In the genomic region with DNA sequence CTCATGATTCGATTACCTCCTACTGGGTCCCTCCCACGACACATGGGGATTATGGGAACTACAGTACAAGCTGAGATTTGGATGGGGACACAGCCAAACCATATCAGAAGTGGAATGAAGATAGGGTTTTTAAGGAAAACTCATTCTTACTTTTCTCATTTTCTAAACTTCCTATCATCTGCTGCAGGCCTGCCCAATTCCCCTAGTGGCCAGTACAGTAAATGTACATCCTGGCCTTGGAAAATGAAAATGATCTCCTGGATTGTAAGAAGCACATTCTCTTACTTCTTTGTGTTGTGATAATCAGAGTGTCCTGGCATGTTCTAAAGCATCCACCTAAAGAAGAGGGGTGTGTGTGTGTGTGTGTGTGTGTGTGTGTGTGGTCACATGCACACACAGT, we compare ENCODE assay signal across 11 cellular contexts.
A peak's percentile ranks its signal among the peaks of the same experiment; 100 is the strongest.
DNase-seq lines count a peak whose midpoint lies in the region; ATAC-seq and TF ChIP-seq lines count a peak whose summit lies in the region.
"Had no signal": no experiment of that assay in that cellular context is flagged by ENCODE, and none has a peak within 500 bp of the region (broad histone marks: within the 10 kb centered on the region; RNA-seq: fewer than 3 reads in every experiment).

No MANE protein-coding gene starts in this region.

- no peaks in the 10 kb centered on the region for H3K36me3 ChIP-seq in Peyer's patch
- no peaks in the 10 kb centered on the region for H3K36me3 ChIP-seq in tibial nerve
- H3K36me3 ChIP-seq: thyroid gland had no signal

- H3K4me1 ChIP-seq in Peyer's patch (no peaks in the 10 kb centered on the region), tibial nerve (peaks cover 0 to 22% (median 0%) of the 10 kb centered on the region in 4 donors)
- H3K4me1 ChIP-seq: thyroid gland had no signal

- no peak for TF ChIP-seq EP300 in tibial nerve (IDR thresholded peaks at IDR 0.05)

- DNase-seq in DMS53 (lab: John Stamatoyannopoulos, UW), result peak; percentile 23
- DNase-seq in DMS53 treated with DMSO at 0.1 percent for 48 hours (lab: John Stamatoyannopoulos, UW; ENCODE audit: unreplicated experiment), result no peak
- no peak for DNase-seq in Peyer's patch
- peak; percentile 8 for DNase-seq in fibroblast of mammary gland (ENCODE audit: low read depth)
- no peak for DNase-seq in tibial nerve (ENCODE audit: low spot score in 2 of 2)
- DNase-seq in stimulated activated CD4-positive, alpha-beta T cell treated with anti-CD3 and anti-CD28 coated beads, Interleukin-2, amount 100 ng/mL, for 24 hours, result no peak
- DNase-seq: NCI-H1105, nucleus accumbens, thyroid gland had no signal

- TF ChIP-seq POLR2A in Peyer's patch (IDR thresholded peaks at IDR 0.05) (no peak), tibial nerve (IDR thresholded peaks at IDR 0.05) (no peak)

- H3K4me3 ChIP-seq in Peyer's patch (no peak overlapping the region), fibroblast of mammary gland (ENCODE audit: control insufficient read depth, low read depth, low read length) (no peak overlapping the region), tibial nerve (no peak overlapping the region)
- H3K4me3 ChIP-seq: thyroid gland had no signal

- WGBS in tibial nerve, 2 donors, result 83 to 86% methylated on average over 2 of the region's 2 CpGs

- no peaks in the 10 kb centered on the region for H3K27me3 ChIP-seq in Peyer's patch
- H3K27me3 ChIP-seq in tibial nerve, result no peaks in the 10 kb centered on the region
- H3K27me3 ChIP-seq: thyroid gland had no signal

- H3K9me3 ChIP-seq in Peyer's patch (no peaks in the 10 kb centered on the region), tibial nerve (peaks cover 0 to 3% (median 0%) of the 10 kb centered on the region in 4 donors)
- H3K9me3 ChIP-seq: thyroid gland had no signal

- H3K27ac ChIP-seq in Peyer's patch (no peak overlapping the region), tibial nerve (no peak overlapping the region)
- H3K27ac ChIP-seq: thyroid gland had no signal

- TF ChIP-seq CTCF in Peyer's patch (IDR thresholded peaks at IDR 0.05), result peak in 4 of 6 experiments; percentile 11 to 34 (median 25)
- peak; percentile 50 for TF ChIP-seq CTCF in fibroblast of mammary gland (conservative IDR thresholded peaks at IDR 0.05; ENCODE audit: control insufficient read depth, insufficient read depth, low read depth, low read length)
- peak in 3 of 5 experiments; percentile 17 to 31 (median 28) for TF ChIP-seq CTCF in tibial nerve (IDR thresholded peaks at IDR 0.05)

- ATAC-seq in HG02981 (IDR thresholded peaks at IDR 0.05; ENCODE audit: unreplicated experiment), result no peak
- no peak for ATAC-seq in HG03457 (IDR thresholded peaks at IDR 0.05; ENCODE audit: unreplicated experiment)

Comparison
In these comparisons a context has a peak if more than half of its experiments do, and no peak if none do; other contexts are left out.
1. DNase-seq: peak in DMS53 (single experiment) and fibroblast of mammary gland (single experiment); none in DMS53 treated with DMSO at 0.1 percent for 48 hours (single experiment), Peyer's patch (0 of 3), tibial nerve (0 of 2) and stimulated activated CD4-positive, alpha-beta T cell treated with anti-CD3 and anti-CD28 coated beads, Interleukin-2, amount 100 ng/mL, for 24 hours (0 of 2).
2. Peak in every context shown above with its lines, with median percentiles within 50 percentile points of each other: CTCF ChIP-seq.